In the genomic region with DNA sequence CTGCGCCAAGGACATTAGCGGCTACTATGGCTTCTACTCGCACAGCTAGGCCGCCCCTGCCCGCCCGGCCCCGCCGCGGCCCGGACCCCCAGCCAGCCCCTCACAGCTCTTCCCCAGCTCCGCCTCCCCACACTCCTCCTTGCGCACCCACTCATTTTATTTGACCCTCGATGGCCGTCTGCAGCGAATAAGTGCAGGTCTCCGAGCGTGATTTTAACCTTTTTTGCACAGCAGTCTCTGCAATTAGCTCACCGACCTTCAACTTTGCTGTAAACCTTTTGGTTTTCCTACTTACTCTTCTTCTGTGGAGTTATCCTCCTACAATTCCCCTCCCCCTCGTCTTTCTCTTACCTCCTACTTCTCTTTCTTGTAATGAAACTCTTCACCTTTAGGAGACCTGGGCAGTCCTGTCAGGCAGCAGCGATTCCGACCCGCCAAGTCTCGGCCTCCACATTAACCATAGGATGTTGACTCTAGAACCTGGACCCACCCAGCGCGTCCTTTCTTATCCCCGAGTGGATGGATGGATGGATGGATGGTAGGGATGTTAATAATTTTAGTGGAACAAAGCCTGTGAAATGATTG, we compare ENCODE assay signal across 11 cellular contexts. TPM values are rescaled to one million over a fixed set of nuclear protein-coding genes. Genes with fewer than 3 reads are reported as not detected.
DNase-seq lines count a peak whose midpoint lies in the region; ATAC-seq, FAIRE-seq and TF ChIP-seq lines count a peak whose summit lies in the region.
"Had no signal": no experiment of that assay in that cellular context is flagged by ENCODE, and none has a peak within 500 bp of the region (broad histone marks: within the 10 kb centered on the region; RNA-seq: fewer than 3 reads in every experiment).

No MANE protein-coding gene starts in this region.

- H3K27ac Mint-ChIP-seq in Calu3 (ENCODE audit: unreplicated experiment) = peak overlapping the region; percentile 1
- H3K27ac Mint-ChIP-seq in T-helper 17 cell = peak overlapping the region; percentile 62

- no peaks in the 10 kb centered on the region for H3K9me3 Mint-ChIP-seq in Calu3 (ENCODE audit: low read depth, unreplicated experiment)

- H3K4me3 ChIP-seq in esophagus muscularis mucosa = peak overlapping the region; percentile 33 to 51 (median 44)

- ATAC-seq in T-helper 17 cell = no peak

- H3K9me3 ChIP-seq in T-helper 17 cell (ENCODE audit: control insufficient read depth, low read length, poor library complexity, severe bottlenecking) = no peaks in the 10 kb centered on the region
- H3K9me3 ChIP-seq in esophagus muscularis mucosa = no peaks in the 10 kb centered on the region

- CTCF ChIA-PET in Calu3 (lab: Charles Lee) = interaction anchor here (0.7 kb wide), 1 partner anchor 13 kb away, joined by 3 read pairs; no protein-coding TSS in a partner anchor

- intact Hi-C loops in Calu3 (cut with micrococcal nuclease; ENCODE audit: unreplicated experiment) = no loop called here
- intact Hi-C loops in esophagus muscularis mucosa (cut with DNase I) = no loop called here
- intact Hi-C loops in posterior vena cava (cut with DNase I) = no loop called here

- H3K36me3 Mint-ChIP-seq in Calu3 (ENCODE audit: insufficient read depth, unreplicated experiment) = peaks cover 7% of the 10 kb centered on the region
- H3K36me3 Mint-ChIP-seq in T-helper 17 cell (ENCODE audit: low read depth) = peaks cover 6% of the 10 kb centered on the region

- no peak for TF ChIP-seq EP300 in esophagus muscularis mucosa (IDR thresholded peaks at IDR 0.05)

- no peak for FAIRE-seq in D721Med (lab: Jason Lieb, UNC)

- TF ChIP-seq CTCF in Calu3 (IDR thresholded peaks at IDR 0.05; ENCODE audit: unreplicated experiment) = no peak
- no peak for TF ChIP-seq CTCF in esophagus muscularis mucosa (IDR thresholded peaks at IDR 0.05)
- no peak for TF ChIP-seq CTCF in GM20000 (IDR thresholded peaks at IDR 0.05; ENCODE audit: extremely low read depth, missing control alignments)
- TF ChIP-seq CTCF in D721Med (IDR thresholded peaks at IDR 0.05; ENCODE audit: insufficient read depth, missing control alignments) = no peak

- TF ChIP-seq POLR2A in esophagus muscularis mucosa (IDR thresholded peaks at IDR 0.05; ENCODE audit: low read depth) = no peak

- peaks cover 36% of the 10 kb centered on the region for H3K27me3 Mint-ChIP-seq in Calu3 (ENCODE audit: unreplicated experiment)
- peaks cover 79% of the 10 kb centered on the region for H3K27me3 Mint-ChIP-seq in T-helper 17 cell

- H3K27me3 ChIP-seq in esophagus muscularis mucosa = peaks cover 12 to 99% (median 88%) of the 10 kb centered on the region in 4 donors

- peaks cover 13 to 33% (median 29%) of the 10 kb centered on the region in 4 donors for H3K4me1 ChIP-seq in esophagus muscularis mucosa

- no TSS peak for BruUV-seq in Calu3 (replicated peaks; lab: Mats Ljungman, UMichigan)

- DNase-seq in Calu3 (no peak), T-helper 17 cell (no peak), esophagus muscularis mucosa (ENCODE audit: extremely low spot score) (no peak), posterior vena cava (ENCODE audit: low spot score) (peak; percentile 58), kidney tubule cell (ENCODE audit: low spot score) (no peak), SIG-M5 treated with dmso at 0.1 percent for 504 hours (lab: John Stamatoyannopoulos, UW; ENCODE audit: unreplicated experiment) (no peak), GM20000 (ENCODE audit: low spot score) (no peak), D721Med (ENCODE audit: insufficient read length, low spot score) (no peak)
- DNase-seq: foreskin melanocyte, NCI-H1694 had no signal

- WGBS in esophagus muscularis mucosa = 17% methylated on average over 21 of the region's 26 CpGs

- H3K4me1 Mint-ChIP-seq in Calu3 (ENCODE audit: low read depth, unreplicated experiment) (peaks cover 8% of the 10 kb centered on the region), T-helper 17 cell (peaks cover 14% of the 10 kb centered on the region)

- no peaks in the 10 kb centered on the region for H3K36me3 ChIP-seq in esophagus muscularis mucosa

- H3K4me3 Mint-ChIP-seq in Calu3 (ENCODE audit: low read depth, unreplicated experiment) = peak overlapping the region; percentile 47
- H3K4me3 Mint-ChIP-seq in T-helper 17 cell = peak overlapping the region; percentile 84

- H3K27ac ChIP-seq in esophagus muscularis mucosa (replicated peaks in 1 of 4) = no peak overlapping the region

RNA-seq across cellular contexts. Expression of a gene that starts 8.2 kb away (rescaled TPM):
- total RNA-seq in Calu3 (2022) (0.07 and 0.34 TPM in 2 replicates), T-helper 17 cell (not detected), esophagus muscularis mucosa (not detected), posterior vena cava (not detected)
- total RNA-seq: subcutaneous adipose tissue had no signal
